Comparison of ENCODE assay signal across 11 cellular contexts in the genomic region with DNA sequence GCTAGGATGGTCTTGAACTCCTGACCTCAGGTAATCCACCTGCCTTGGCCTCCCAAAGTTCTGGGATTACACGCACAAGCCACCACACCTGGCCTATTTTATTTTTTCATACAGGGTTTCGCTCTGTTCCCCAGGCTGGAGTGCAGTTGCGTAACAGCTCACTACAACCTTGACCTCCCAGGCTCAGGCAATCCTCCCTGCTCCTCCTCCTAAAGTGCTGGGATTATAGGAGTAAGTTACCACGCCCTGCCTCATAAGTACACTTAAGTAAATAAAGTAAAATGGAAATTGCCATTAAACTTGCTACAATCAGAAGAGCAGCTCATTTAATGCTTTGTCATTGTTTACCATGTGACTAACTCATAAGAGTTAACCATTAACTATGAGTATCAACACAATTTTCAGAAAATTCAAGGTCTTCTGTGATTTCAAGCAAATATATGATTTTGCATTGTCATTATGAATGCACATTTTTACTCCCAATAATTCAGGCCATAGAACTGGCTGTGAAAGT. TPM values are rescaled to one million over a fixed set of nuclear protein-coding genes. Genes with fewer than 3 reads are reported as not detected.
A peak's percentile ranks its signal among the peaks of the same experiment; 100 is the strongest.
DNase-seq lines count a peak whose midpoint lies in the region; ATAC-seq, FAIRE-seq and TF ChIP-seq lines count a peak whose summit lies in the region.
"Had no signal": no experiment of that assay in that cellular context is flagged by ENCODE, and none has a peak within 500 bp of the region (broad histone marks: within the 10 kb centered on the region; RNA-seq: fewer than 3 reads in every experiment).

No MANE protein-coding gene starts in this region.

- peaks cover 85% of the 10 kb centered on the region for H3K36me3 ChIP-seq in adipocyte (ENCODE audit: control insufficient read depth, insufficient read depth, low read length, severe bottlenecking)
- H3K36me3 ChIP-seq in transverse colon = peaks cover 0 to 35% (median 16%) of the 10 kb centered on the region in 4 donors

- H3K4me1 Mint-ChIP-seq in stimulated activated memory B cell treated with anti-CD40 and anti-IgM and Interleukin-4, amounts not matched to agents 10 μg/mL and 1 μg/mL and 100 μg/mL, for 72 hours = no peaks in the 10 kb centered on the region

- H3K27ac Mint-ChIP-seq in stimulated activated memory B cell treated with anti-CD40 and anti-IgM and Interleukin-4, amounts not matched to agents 10 μg/mL and 1 μg/mL and 100 μg/mL, for 72 hours = no peak overlapping the region

- intact Hi-C loops in transverse colon (cut with DNase I; ENCODE audit: low total_unique reads) = no loop called here

- H3K9me3 ChIP-seq in adipocyte (ENCODE audit: control insufficient read depth, low read length) (no peaks in the 10 kb centered on the region), transverse colon (no peaks in the 10 kb centered on the region)

- FAIRE-seq in islet of Langerhans (lab: Jason Lieb, UNC) = peak; percentile 100

- H3K4me3 Mint-ChIP-seq in stimulated activated memory B cell treated with anti-CD40 and anti-IgM and Interleukin-4, amounts not matched to agents 10 μg/mL and 1 μg/mL and 100 μg/mL, for 72 hours = no peak overlapping the region

- H3K4me3 ChIP-seq in adipocyte (ENCODE audit: low read length) (no peak overlapping the region), transverse colon (no peak overlapping the region)

- peaks cover 14% of the 10 kb centered on the region for H3K36me3 Mint-ChIP-seq in stimulated activated memory B cell treated with anti-CD40 and anti-IgM and Interleukin-4, amounts not matched to agents 10 μg/mL and 1 μg/mL and 100 μg/mL, for 72 hours

- peak; percentile 43 for TF ChIP-seq EP300 in transverse colon (IDR thresholded peaks at IDR 0.05; ENCODE audit: low read depth)

- no peak overlapping the region for H3K9ac ChIP-seq in adipocyte (ENCODE audit: low read length)

- H3K27ac ChIP-seq in transverse colon = peak overlapping the region; percentile 64 to 79 (median 76)

- H3K9me3 Mint-ChIP-seq in stimulated activated memory B cell treated with anti-CD40 and anti-IgM and Interleukin-4, amounts not matched to agents 10 μg/mL and 1 μg/mL and 100 μg/mL, for 72 hours = no peaks in the 10 kb centered on the region

- TF ChIP-seq CTCF in transverse colon (IDR thresholded peaks at IDR 0.05) = no peak

- no peak for ATAC-seq in GM21367 (IDR thresholded peaks at IDR 0.05; ENCODE audit: unreplicated experiment)
- ATAC-seq in stimulated activated memory B cell treated with anti-CD40 and anti-IgM and Interleukin-4, amounts not matched to agents 10 μg/mL and 1 μg/mL and 100 μg/mL, for 72 hours = no peak

- H3K27me3 ChIP-seq in adipocyte (replicated peaks; ENCODE audit: control insufficient read depth, insufficient read depth, low read length) = no peaks in the 10 kb centered on the region
- no peaks in the 10 kb centered on the region for H3K27me3 ChIP-seq in transverse colon

- TF ChIP-seq POLR2A in transverse colon (IDR thresholded peaks at IDR 0.05) = no peak

- H3K4me1 ChIP-seq in adipocyte (ENCODE audit: control insufficient read depth, insufficient read depth, low read length) (no peaks in the 10 kb centered on the region), transverse colon (peaks cover 0 to 25% (median 7%) of the 10 kb centered on the region in 4 donors)

- WGBS in transverse colon (ENCODE audit: low coverage in 1 of 2), 2 donors = 25 to 53% methylated on average over 3 to 4 of the region's 4 CpGs

- DNase-seq in NCI-H748 (lab: John Stamatoyannopoulos, UW; ENCODE audit: unreplicated experiment) = peak; percentile 20
- no peak for DNase-seq in NCI-H748 treated with DMSO at 0.1 percent for 48 hours (lab: John Stamatoyannopoulos, UW)
- peak; percentile 55 for DNase-seq in adipocyte (ENCODE audit: low read depth)
- peak; percentile 80 for DNase-seq in transverse colon
- no peak for DNase-seq in activated naive CD4-positive, alpha-beta T cell (lab: John Stamatoyannopoulos, UW)
- DNase-seq: 8988T; activated naive CD4-positive, alpha-beta T cell treated with Interleukin-2 at 50 U/mL for 16 hours; NCI-H2081 treated with DMSO at 0.1 percent for 48 hours had no signal

- H3K27me3 Mint-ChIP-seq in stimulated activated memory B cell treated with anti-CD40 and anti-IgM and Interleukin-4, amounts not matched to agents 10 μg/mL and 1 μg/mL and 100 μg/mL, for 72 hours = no peaks in the 10 kb centered on the region

- in situ Hi-C loops in transverse colon (cut with MboI; ENCODE audit: low pct_ligation_motif_present in 1 of 4, low pct_unique_long_range_greater_than_20kb in 1 of 4, low sequenced_read_pairs in 3 of 4) = no loop called here

RNA-seq across cellular contexts. Expression of a gene that starts 12.3 kb away (rescaled TPM):
- 100 to 1,000 TPM; 293 to 849 (median 479) TPM for total RNA-seq in transverse colon

RNA-seq across cellular contexts. Expression of a gene that starts 56.1 kb away (rescaled TPM):
- 10 to 100 TPM in 3 of 4 donors, 1 to 10 TPM in 1; 2.6 to 27.3 (median 13.0) TPM for total RNA-seq in transverse colon

RNA-seq across cellular contexts. Expression of a gene that starts 56.2 kb away (rescaled TPM):
- total RNA-seq in transverse colon = 1,000 to 10,000 TPM in 2 of 4 donors, 100 to 1,000 TPM in 2; 408 to 2,811 (median 1,755) TPM

Comparison
In these comparisons a context has a peak if more than half of its experiments do, and no peak if none do; other contexts are left out.
1. DNase-seq: peak in NCI-H748 (single experiment), adipocyte (single experiment) and transverse colon (single experiment); none in NCI-H748 treated with DMSO at 0.1 percent for 48 hours (single experiment) and activated naive CD4-positive, alpha-beta T cell (0 of 4).